Comparison of ENCODE assay signal across 1 cellular context in the genomic region with DNA sequence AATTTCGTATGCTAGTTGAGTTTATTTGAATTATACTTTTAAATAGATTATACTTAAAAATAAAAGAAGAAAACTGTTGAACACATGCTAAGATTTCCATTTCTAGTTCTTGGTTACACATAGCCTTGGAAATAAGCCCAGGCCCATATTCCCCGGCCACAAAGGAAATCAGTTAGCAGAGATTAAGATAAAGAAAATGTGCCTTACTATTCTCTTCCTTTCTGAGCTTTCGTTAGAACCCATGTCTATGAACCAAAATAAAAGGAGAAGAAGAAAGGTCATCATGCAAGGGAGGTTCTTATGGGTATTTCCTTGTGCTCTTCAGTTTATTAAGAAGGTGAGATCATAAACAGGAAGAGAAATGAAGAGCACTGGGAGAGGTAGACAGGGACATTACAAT.
A peak's percentile ranks its signal among the peaks of the same experiment; 100 is the strongest.
TF ChIP-seq lines count a peak whose summit lies in the region.

No MANE protein-coding gene starts in this region.

TF ChIP-seq in endothelial cell of umbilical vein, 7 proteins besides CTCF, POLR2A, EP300 and RAD21:
- TF ChIP-seq GATA2 (IDR thresholded peaks at IDR 0.05; ENCODE audit: insufficient read depth, insufficient read length, low read depth, low read length) (peak; percentile 55), MYC (IDR thresholded peaks at IDR 0.05; ENCODE audit: low read depth, low read length) (no peak)
TF ChIP-seq in endothelial cell of umbilical vein: peak in this region for 1.
